ENCODE assay signal across 2 cellular contexts in the genomic region with DNA sequence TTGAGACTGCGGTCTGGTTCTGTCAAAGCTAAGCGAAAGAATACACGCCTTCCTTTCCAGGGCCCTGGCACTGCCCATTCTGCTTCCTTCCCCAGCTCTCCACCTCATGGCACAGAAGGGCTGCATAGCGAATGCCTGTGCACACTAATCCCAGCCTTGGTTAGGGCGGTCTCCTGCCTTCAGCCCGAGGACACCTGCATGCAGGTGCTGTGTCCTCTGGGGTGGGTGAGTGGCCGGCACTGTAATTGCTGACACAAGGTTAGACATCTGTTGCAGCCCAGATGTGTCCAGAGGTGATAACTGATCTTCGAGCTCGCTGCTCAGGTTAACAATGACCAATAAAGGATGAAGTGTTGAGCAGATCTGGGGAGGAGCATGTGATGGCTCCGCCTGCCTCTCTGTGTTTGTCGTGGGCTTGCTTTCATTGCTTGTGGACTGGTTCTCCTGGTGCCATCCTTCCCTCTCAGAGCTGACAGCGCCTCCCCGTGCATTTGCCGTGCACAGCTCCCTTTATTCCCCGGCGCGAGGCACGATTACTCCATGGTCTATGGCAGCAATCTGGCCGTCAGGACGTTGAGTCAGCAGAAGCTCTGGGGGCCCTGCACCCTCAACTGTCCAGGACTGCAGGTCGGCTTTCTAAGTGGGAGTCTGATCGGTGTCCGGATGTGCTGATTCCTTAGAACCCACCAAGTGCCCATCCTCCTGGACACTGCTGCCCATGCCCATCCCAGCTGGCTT.
TF ChIP-seq lines count a peak whose summit lies in the region.

No MANE protein-coding gene starts in this region.

TF ChIP-seq in HepG2, 621 proteins besides CTCF, POLR2A, EP300 and RAD21:
- TF ChIP-seq ZNF75D (CRISPR knock-in tag; IDR thresholded peaks at IDR 0.05; ENCODE audit: borderline replicate concordance) (no peak), ZBTB49 (CRISPR knock-in tag; IDR thresholded peaks at IDR 0.05; ENCODE audit: borderline replicate concordance) (no peak), MAFK (conservative IDR thresholded peaks at IDR 0.05 in 1 of 2, IDR thresholded peaks at IDR 0.05 in 1 of 2; ENCODE audit: low read length in 2 of 2) (peak in 1 of 2 experiments; percentile 9; a peak in 1 of 4 replicates), ZNF598 (CRISPR knock-in tag; IDR thresholded peaks at IDR 0.05; ENCODE audit: borderline replicate concordance) (no peak), ZNF761 (CRISPR knock-in tag; conservative IDR thresholded peaks at IDR 0.05) (no peak)
- TF ChIP-seq, protein P1, sequence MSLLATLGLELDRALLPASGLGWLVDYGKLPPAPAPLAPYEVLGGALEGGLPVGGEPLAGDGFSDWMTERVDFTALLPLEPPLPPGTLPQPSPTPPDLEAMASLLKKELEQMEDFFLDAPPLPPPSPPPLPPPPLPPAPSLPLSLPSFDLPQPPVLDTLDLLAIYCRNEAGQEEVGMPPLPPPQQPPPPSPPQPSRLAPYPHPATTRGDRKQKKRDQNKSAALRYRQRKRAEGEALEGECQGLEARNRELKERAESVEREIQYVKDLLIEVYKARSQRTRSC (CRISPR knock-in tag; IDR thresholded peaks at IDR 0.05; ENCODE audit: low read depth) = no peak

TF ChIP-seq in H1, 55 proteins besides CTCF, POLR2A, EP300 and RAD21:
- no peak for TF ChIP-seq SAP30 (IDR thresholded peaks at IDR 0.05; ENCODE audit: insufficient read depth, insufficient replicate concordance, low read length)
- no peak for TF ChIP-seq E2F6 (IDR thresholded peaks at IDR 0.05)
